Comparison of ENCODE assay signal across 18 cellular contexts in the genomic region with DNA sequence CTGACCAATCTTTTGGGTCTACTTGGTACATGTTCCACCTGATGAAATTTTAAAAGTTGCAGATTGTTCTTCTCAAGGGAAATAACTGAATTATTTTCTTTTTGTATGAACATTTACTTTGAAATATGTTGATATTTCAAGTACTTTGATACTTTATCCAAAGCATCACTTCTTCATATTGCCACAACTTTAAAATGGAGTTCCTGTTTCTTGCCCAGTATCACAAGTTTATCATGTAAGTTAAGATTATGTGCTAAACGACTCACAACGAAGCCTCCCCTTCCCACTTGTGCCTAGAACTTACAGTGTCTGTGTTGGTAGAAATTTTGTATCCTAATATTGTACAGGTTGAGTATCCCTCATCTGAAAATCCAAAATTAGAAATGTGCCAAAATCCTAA.
DNase-seq lines count a peak whose midpoint lies in the region; ATAC-seq, FAIRE-seq and TF ChIP-seq lines count a peak whose summit lies in the region.
"Had no signal": no experiment of that assay in that cellular context is flagged by ENCODE, and none has a peak within 500 bp of the region (broad histone marks: within the 10 kb centered on the region; RNA-seq: fewer than 3 reads in every experiment).

No MANE protein-coding gene starts in this region.

- H3K79me2 ChIP-seq in OCI-LY1 (ENCODE audit: insufficient read depth, low read length), result peaks cover 96% of the 10 kb centered on the region

- no peaks in the 10 kb centered on the region for H3K9me3 Mint-ChIP-seq in CD8-positive, alpha-beta T cell
- H3K9me3 Mint-ChIP-seq in dendritic cell treated with granulocyte-macrophage colony-stimulating factor and Interleukin-4, amounts not matched to agents 40 ng/mL and 50 ng/mL, for 4 days, result no peaks in the 10 kb centered on the region
- no peaks in the 10 kb centered on the region for H3K9me3 Mint-ChIP-seq in natural killer cell
- H3K9me3 Mint-ChIP-seq: CD4-positive, CD25-positive, alpha-beta regulatory T cell; T-cell had no signal

- H3K27ac ChIP-seq in CD8-positive, alpha-beta T cell (ENCODE audit: low read depth, low read length), result no peak overlapping the region
- peak overlapping the region; percentile 88 for H3K27ac ChIP-seq in OCI-LY1 (ENCODE audit: low read depth, low read length, poor library complexity, severe bottlenecking)
- H3K27ac ChIP-seq: KMS-11, SK-N-MC had no signal

- no peak for ATAC-seq in CD8-positive, alpha-beta T cell
- ATAC-seq in GM18907 (IDR thresholded peaks at IDR 0.05; ENCODE audit: unreplicated experiment) (no peak), natural killer cell (no peak)
- ATAC-seq: T-cell had no signal

- no peak overlapping the region for H3K4me3 Mint-ChIP-seq in CD8-positive, alpha-beta T cell
- H3K4me3 Mint-ChIP-seq in dendritic cell treated with granulocyte-macrophage colony-stimulating factor and Interleukin-4, amounts not matched to agents 40 ng/mL and 50 ng/mL, for 4 days, result no peak overlapping the region
- no peak overlapping the region for H3K4me3 Mint-ChIP-seq in natural killer cell

- peaks cover 52% of the 10 kb centered on the region for H3K4me1 ChIP-seq in CD8-positive, alpha-beta T cell (ENCODE audit: insufficient read depth, low read length)
- H3K4me1 ChIP-seq in OCI-LY1 (ENCODE audit: insufficient read depth, low read length, severe bottlenecking), result peaks cover 77% of the 10 kb centered on the region

- H3K4me1 Mint-ChIP-seq in CD8-positive, alpha-beta T cell (ENCODE audit: low read depth), result peaks cover 83% of the 10 kb centered on the region
- peaks cover 53% of the 10 kb centered on the region for H3K4me1 Mint-ChIP-seq in dendritic cell treated with granulocyte-macrophage colony-stimulating factor and Interleukin-4, amounts not matched to agents 40 ng/mL and 50 ng/mL, for 4 days (ENCODE audit: low read depth)
- peaks cover 70 to 78% of the 10 kb centered on the region in 2 donors for H3K4me1 Mint-ChIP-seq in natural killer cell

- intact Hi-C loops in CD8-positive, alpha-beta T cell (cut with DNase I, micrococcal nuclease), result no loop called here
- intact Hi-C loops in dendritic cell treated with granulocyte-macrophage colony-stimulating factor and Interleukin-4, amounts not matched to agents 40 ng/mL and 50 ng/mL, for 4 days (cut with micrococcal nuclease), result no loop called here
- intact Hi-C loops in natural killer cell (cut with micrococcal nuclease), result no loop called here

- no peak for DNase-seq in CD8-positive, alpha-beta T cell
- DNase-seq in GM12891 (ENCODE audit: insufficient read length, low spot score) (no peak), natural killer cell (no peak), DMS153 treated with DMSO at 0.1 percent for 48 hours (lab: John Stamatoyannopoulos, UW; ENCODE audit: unreplicated experiment) (no peak)
- DNase-seq: ACHN; AML-193; CD4-positive, CD25-positive, alpha-beta regulatory T cell; DMS79; GOT3; NCI-H187 treated with DMSO at 0.1 percent for 48 hours; Right ventricle myocardium superior; T-cell had no signal

- H3K36me3 Mint-ChIP-seq in CD8-positive, alpha-beta T cell, result no peaks in the 10 kb centered on the region
- no peaks in the 10 kb centered on the region for H3K36me3 Mint-ChIP-seq in dendritic cell treated with granulocyte-macrophage colony-stimulating factor and Interleukin-4, amounts not matched to agents 40 ng/mL and 50 ng/mL, for 4 days (ENCODE audit: low read depth)
- no peaks in the 10 kb centered on the region for H3K36me3 Mint-ChIP-seq in natural killer cell

- no peaks in the 10 kb centered on the region for H4K20me1 ChIP-seq in OCI-LY1 (ENCODE audit: insufficient read depth, low read length)

- H2AFZ ChIP-seq in OCI-LY1 (ENCODE audit: low read length), result no peak overlapping the region

- no peaks in the 10 kb centered on the region for H3K9me2 ChIP-seq in OCI-LY1 (ENCODE audit: low read depth, low read length)

- no peak overlapping the region for H3K4me3 ChIP-seq in CD8-positive, alpha-beta T cell (ENCODE audit: low read depth, low read length)
- H3K4me3 ChIP-seq in OCI-LY1 (ENCODE audit: low read depth, low read length, poor library complexity, severe bottlenecking), result peak overlapping the region; percentile 46
- H3K4me3 ChIP-seq: SK-N-MC had no signal

- TF ChIP-seq POLR2A in GM12891 (IDR thresholded peaks at IDR 0.05; ENCODE audit: low read depth, low read length), result no peak

- no peaks in the 10 kb centered on the region for H3K27me3 Mint-ChIP-seq in CD8-positive, alpha-beta T cell (ENCODE audit: low read depth)
- no peaks in the 10 kb centered on the region for H3K27me3 Mint-ChIP-seq in dendritic cell treated with granulocyte-macrophage colony-stimulating factor and Interleukin-4, amounts not matched to agents 40 ng/mL and 50 ng/mL, for 4 days
- H3K27me3 Mint-ChIP-seq in natural killer cell (ENCODE audit: low read depth in 2 of 2), result no peaks in the 10 kb centered on the region
- H3K27me3 Mint-ChIP-seq: CD4-positive, CD25-positive, alpha-beta regulatory T cell; T-cell had no signal

- H3K9ac ChIP-seq in OCI-LY1 (ENCODE audit: low read length), result peak overlapping the region; percentile 51; the same call in 1 of the 2 replicates
- H3K9ac ChIP-seq: KMS-11 had no signal

- H3F3A ChIP-seq in OCI-LY1 (ENCODE audit: insufficient read depth, low read length), result no peaks in the 10 kb centered on the region

- CTCF ChIA-PET in CD8-positive, alpha-beta T cell (lab: Charles Lee), result no interaction called here

- no peak for FAIRE-seq in GM12891 (lab: Jason Lieb, UNC)
- FAIRE-seq: RCC 7860 had no signal

- H3K4me2 ChIP-seq in OCI-LY1 (ENCODE audit: low read length), result peak overlapping the region; percentile 72
- H3K4me2 ChIP-seq: KMS-11 had no signal

- POLR2A ChIA-PET in CD8-positive, alpha-beta T cell (lab: Charles Lee), result no interaction called here

- no peak for TF ChIP-seq CTCF in CD8-positive, alpha-beta T cell (IDR thresholded peaks at IDR 0.05)
- TF ChIP-seq CTCF in OCI-LY1 (IDR thresholded peaks at IDR 0.05; ENCODE audit: low read length), result no peak
- no peak for TF ChIP-seq CTCF in natural killer cell (IDR thresholded peaks at IDR 0.05)

- no peaks in the 10 kb centered on the region for H3K27me3 ChIP-seq in CD8-positive, alpha-beta T cell (ENCODE audit: insufficient read depth, low read length)
- no peaks in the 10 kb centered on the region for H3K27me3 ChIP-seq in OCI-LY1 (ENCODE audit: insufficient read depth, low read length)

- H3K27ac Mint-ChIP-seq in CD8-positive, alpha-beta T cell, result peak overlapping the region; percentile 25
- peak overlapping the region; percentile 81 for H3K27ac Mint-ChIP-seq in dendritic cell treated with granulocyte-macrophage colony-stimulating factor and Interleukin-4, amounts not matched to agents 40 ng/mL and 50 ng/mL, for 4 days
- H3K27ac Mint-ChIP-seq in natural killer cell, result no peak overlapping the region
- H3K27ac Mint-ChIP-seq: T-cell had no signal

- H3K36me3 ChIP-seq in CD8-positive, alpha-beta T cell (ENCODE audit: insufficient read depth, low read length), result no peaks in the 10 kb centered on the region
- no peaks in the 10 kb centered on the region for H3K36me3 ChIP-seq in OCI-LY1 (ENCODE audit: insufficient read depth, low read length)

- H3K9me3 ChIP-seq in CD8-positive, alpha-beta T cell (ENCODE audit: low read length), result no peaks in the 10 kb centered on the region
- no peaks in the 10 kb centered on the region for H3K9me3 ChIP-seq in OCI-LY1 (ENCODE audit: low read length)

TF ChIP-seq in GM12891, 5 proteins besides CTCF, POLR2A, EP300 and RAD21:
- TF ChIP-seq SPI1 (IDR thresholded peaks at IDR 0.05; ENCODE audit: low read depth, low read length) (peak; percentile 19; the same call in 1 of the 2 replicates), POLR2AphosphoS5 (IDR thresholded peaks at IDR 0.05; ENCODE audit: low read depth, low read length) (no peak)

Comparison
In these comparisons a context has a peak if more than half of its experiments do, and no peak if none do; other contexts are left out.
1. H3K27ac Mint-ChIP-seq: peak in CD8-positive, alpha-beta T cell (single experiment) and dendritic cell treated with granulocyte-macrophage colony-stimulating factor and Interleukin-4, amounts not matched to agents 40 ng/mL and 50 ng/mL, for 4 days (single experiment); none in natural killer cell (0 of 2).